Comparison of ENCODE assay signal across 24 cellular contexts in genomic region chr12:24416423-24417109, GRCh38.
"Had no signal": no experiment of that assay in that cellular context is flagged by ENCODE, and none has a peak within 500 bp of the region (broad histone marks: within the 10 kb centered on the region; RNA-seq: fewer than 3 reads in every experiment).

No MANE protein-coding gene starts in this region.

- FAIRE-seq: colon, endometrium, keratinocyte had no signal

- H3K36me3 ChIP-seq: brain microvascular endothelial cell, suprapubic skin, upper lobe of right lung had no signal

- ATAC-seq: upper lobe of right lung had no signal

- H3K4me1 Mint-ChIP-seq: nephron progenitor cell had no signal

- DNase-seq: activated CD4-positive, CD25-positive, alpha-beta regulatory T cell treated with anti-CD3 and anti-CD28 coated beads, Interleukin-2, amount 50 U/mL, for 72 hours; activated CD8-positive, alpha-beta memory T cell treated with anti-CD3 and anti-CD28 coated beads for 24 hours; activated CD8-positive, alpha-beta memory T cell treated with anti-CD3 and anti-CD28 coated beads, Interleukin-2, amount 50 U/mL, for 48 hours; activated effector memory CD4-positive, alpha-beta T cell treated with anti-CD3 and anti-CD28 coated beads, Interleukin-2, amount 50 U/mL, for 16 hours; activated naive CD4-positive, alpha-beta T cell treated with anti-CD3 and anti-CD28 coated beads, Interleukin-2, amount 50 U/mL, for 16 hours; activated T-cell treated with anti-CD3 and anti-CD28 coated beads, Interleukin-2, amount 50 U/mL, for 48 hours; aorta; brain microvascular endothelial cell; central memory CD4-positive, alpha-beta T cell; erythroblast; foreskin melanocyte; head of caudate nucleus; midbrain; nephron progenitor cell; nucleus accumbens; posterior cingulate gyrus; stimulated activated naive CD4-positive, alpha-beta T cell treated with Interleukin-2 at 50 U/mL for 16 hours; upper lobe of right lung had no signal

- H3K4me3 Mint-ChIP-seq: nephron progenitor cell; T-helper 1 cell treated with Interleukin-12 subunit alpha and Interleukin-12 subunit beta and Interleukin-4 antibody, amounts not matched to agents 30 μg/mL and 1 μg/mL, for 36 hours had no signal

- H3K4me1 ChIP-seq: suprapubic skin, upper lobe of right lung had no signal

- H3K27ac Mint-ChIP-seq: nephron progenitor cell; T-helper 1 cell treated with Interleukin-12 subunit alpha and Interleukin-12 subunit beta and Interleukin-4 antibody, amounts not matched to agents 30 μg/mL and 1 μg/mL, for 36 hours had no signal

- H3K27ac ChIP-seq: brain microvascular endothelial cell, suprapubic skin, upper lobe of right lung had no signal

- H3K27me3 ChIP-seq: brain microvascular endothelial cell, suprapubic skin, upper lobe of right lung had no signal

- H3K4me3 ChIP-seq: lung, suprapubic skin, upper lobe of right lung had no signal

- H3K9me3 ChIP-seq: suprapubic skin, upper lobe of right lung had no signal
